In the genomic region with DNA sequence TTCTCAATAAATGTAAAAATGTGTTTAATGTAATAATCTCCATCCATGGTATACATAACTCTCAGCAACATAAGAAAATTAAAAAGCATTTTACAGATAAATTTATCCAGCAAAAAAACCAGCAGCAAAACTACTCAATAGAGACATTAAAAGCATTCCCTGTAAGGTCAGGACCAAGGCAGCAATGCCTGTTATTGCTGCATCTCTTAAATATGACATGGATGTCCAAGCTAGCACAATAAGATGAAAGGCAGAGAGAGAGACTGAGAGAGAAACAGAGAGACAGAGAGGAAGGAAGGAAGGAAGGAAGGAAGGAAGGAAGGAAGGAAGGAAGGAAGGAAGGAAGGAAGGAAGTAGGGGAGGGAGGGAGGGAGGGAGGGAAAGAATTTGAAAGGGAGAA, we compare ENCODE assay signal across 33 cellular contexts.
DNase-seq lines count a peak whose midpoint lies in the region; ATAC-seq and TF ChIP-seq lines count a peak whose summit lies in the region.
"Had no signal": no experiment of that assay in that cellular context is flagged by ENCODE, and none has a peak within 500 bp of the region (broad histone marks: within the 10 kb centered on the region; RNA-seq: fewer than 3 reads in every experiment).

No MANE protein-coding gene starts in this region.

- POLR2A ChIA-PET in A673 (lab: Charles Lee; ENCODE audit: low non-redundant PET): interaction anchor here (0.6 to 0.8 kb wide), 4 partner anchors 13 to 271 kb away, joined by 3 to 10 read pairs (median 4); no protein-coding TSS in a partner anchor
- POLR2A ChIA-PET in naive thymus-derived CD8-positive, alpha-beta T cell (lab: Charles Lee): no interaction called here

- CTCF ChIA-PET in A673 (lab: Charles Lee): interaction anchor here (0.6 to 0.9 kb wide), 4 partner anchors 16 to 278 kb away, joined by 3 to 8 read pairs (median 4); no protein-coding TSS in a partner anchor

- no peak overlapping the region for H3K4me3 Mint-ChIP-seq in naive thymus-derived CD8-positive, alpha-beta T cell
- H3K4me3 Mint-ChIP-seq: B cell; CD14-positive monocyte; CD4-positive, alpha-beta memory T cell; CD4-positive, alpha-beta T cell; CD8-positive, alpha-beta memory T cell; CD8-positive, alpha-beta T cell had no signal

- H3K27me3 ChIP-seq in A673 (replicated peaks; ENCODE audit: insufficient read depth, low read depth, low read length, poor library complexity): no peaks in the 10 kb centered on the region
- H3K27me3 ChIP-seq: BE2C; BLaER1; BLaER1 treated with 17β-estradiol and CSF1 and Interleukin-3, amounts not matched to agents 10 nM and 100 nM had no signal

- peaks cover 61% of the 10 kb centered on the region for H3K4me1 ChIP-seq in A673 (ENCODE audit: insufficient read depth, low read length, poor library complexity, severe bottlenecking)
- H3K4me1 ChIP-seq: A549; BE2C; BLaER1; BLaER1 treated with 17β-estradiol and CSF1 and Interleukin-3, amounts not matched to agents 10 nM and 100 nM; Caco-2 had no signal

- no peak for TF ChIP-seq CTCF in A673 (conservative IDR thresholded peaks at IDR 0.05; ENCODE audit: low read depth, low read length)

- H3K36me3 ChIP-seq in A673 (ENCODE audit: insufficient read depth, low read length, poor library complexity, severe bottlenecking) (no peaks in the 10 kb centered on the region), SK-N-MC (ENCODE audit: insufficient read depth, low read length) (peaks cover under 1% of the 10 kb centered on the region; the same call in 1 of the 2 replicates)
- H3K36me3 ChIP-seq: BE2C; BLaER1; BLaER1 treated with 17β-estradiol and CSF1 and Interleukin-3, amounts not matched to agents 10 nM and 100 nM had no signal

- H3K9me3 ChIP-seq in A673 (ENCODE audit: low read depth, low read length, poor library complexity, severe bottlenecking) (no peaks in the 10 kb centered on the region), SK-N-MC (ENCODE audit: low read depth, low read length) (no peaks in the 10 kb centered on the region)
- H3K9me3 ChIP-seq: A549; BE2C; BLaER1; BLaER1 treated with 17β-estradiol and CSF1 and Interleukin-3, amounts not matched to agents 10 nM and 100 nM; Caco-2 had no signal

- DNase-seq in A673 (ENCODE audit: low spot score): peak; percentile 96
- DNase-seq in SK-N-MC (ENCODE audit: low read depth, low spot score): peak; percentile 100
- peak; percentile 12 for DNase-seq in dedifferentiated amniotic fluid mesenchymal stem cell (ENCODE audit: extremely low spot score)
- no peak for DNase-seq in activated T-cell treated with anti-CD3 and anti-CD28 coated beads, Interleukin-2, amount 50 U/mL, for 48 hours
- no peak for DNase-seq in naive thymus-derived CD8-positive, alpha-beta T cell
- DNase-seq: 8988T; ACHN; AML-193; BE2C; C1 segment of cervical spinal cord; Caco-2; Calu3; CD4-positive, alpha-beta memory T cell; CD4-positive, alpha-beta T cell; CD4-positive, CD25-positive, alpha-beta regulatory T cell; CD8-positive, alpha-beta memory T cell; CD8-positive, alpha-beta T cell; COR-L47; DMS 273 treated with DMSO at 0.1 percent for 48 hours; DMS153; DMS53; DMS79; DMS79 treated with DMSO at 0.1 percent for 48 hours; DND-41; EL had no signal

- H3K27ac ChIP-seq in A673 (ENCODE audit: low read depth, low read length, poor library complexity, severe bottlenecking) (peak overlapping the region; percentile 99), SK-N-MC (peak overlapping the region; percentile 100)
- H3K27ac ChIP-seq: 22Rv1; A549; BLaER1; BLaER1 treated with 17β-estradiol and CSF1 and Interleukin-3, amounts not matched to agents 10 nM and 100 nM; C4-2B had no signal

- no peak overlapping the region for H3K4me3 ChIP-seq in A673 (ENCODE audit: low read depth, low read length, poor library complexity, severe bottlenecking)
- no peak overlapping the region for H3K4me3 ChIP-seq in SK-N-MC
- H3K4me3 ChIP-seq: A549; BLaER1; BLaER1 treated with 17β-estradiol and CSF1 and Interleukin-3, amounts not matched to agents 10 nM and 100 nM had no signal

- no peaks in the 10 kb centered on the region for H3K4me1 Mint-ChIP-seq in naive thymus-derived CD8-positive, alpha-beta T cell
- H3K4me1 Mint-ChIP-seq: B cell; CD14-positive monocyte; CD4-positive, alpha-beta memory T cell; CD4-positive, CD25-positive, alpha-beta regulatory T cell; CD8-positive, alpha-beta memory T cell had no signal

- peaks cover 0 to 10% (median 0%) of the 10 kb centered on the region in 9 donors for H3K9me3 Mint-ChIP-seq in naive thymus-derived CD8-positive, alpha-beta T cell
- H3K9me3 Mint-ChIP-seq: CD4-positive, alpha-beta T cell; CD8-positive, alpha-beta T cell had no signal

- BruUV-seq in A673 (replicated peaks; lab: Mats Ljungman, UMichigan): no TSS peak

- no peak for ATAC-seq in GM18502 (IDR thresholded peaks at IDR 0.05; ENCODE audit: poor library complexity, unreplicated experiment)
- ATAC-seq in naive thymus-derived CD8-positive, alpha-beta T cell: no peak
- ATAC-seq: A549; CD8-positive, alpha-beta T cell had no signal

- H3K9ac ChIP-seq in SK-N-MC (ENCODE audit: insufficient read length): peak overlapping the region; percentile 90
- H3K9ac ChIP-seq: BLaER1; BLaER1 treated with 17β-estradiol and CSF1 and Interleukin-3, amounts not matched to agents 10 nM and 100 nM had no signal

- H3K27me3 Mint-ChIP-seq in naive thymus-derived CD8-positive, alpha-beta T cell: peaks cover 0 to 23% (median 5%) of the 10 kb centered on the region in 5 donors
- H3K27me3 Mint-ChIP-seq: B cell; CD4-positive, alpha-beta T cell; CD4-positive, CD25-positive, alpha-beta regulatory T cell had no signal

- no peaks in the 10 kb centered on the region for H3K36me3 Mint-ChIP-seq in naive thymus-derived CD8-positive, alpha-beta T cell
- H3K36me3 Mint-ChIP-seq: CD14-positive monocyte; CD4-positive, alpha-beta memory T cell; CD4-positive, CD25-positive, alpha-beta regulatory T cell; CD8-positive, alpha-beta memory T cell; CD8-positive, alpha-beta T cell had no signal

- intact Hi-C loops in A673 (cut with micrococcal nuclease; ENCODE audit: unreplicated experiment): loop anchor here (1.0 to 5.0 kb wide), 5 partner anchors 247 to 708 kb away; no protein-coding TSS in a partner anchor

- H3K27ac Mint-ChIP-seq in naive thymus-derived CD8-positive, alpha-beta T cell: no peak overlapping the region
- H3K27ac Mint-ChIP-seq: B cell; CD14-positive monocyte; CD4-positive, alpha-beta memory T cell; CD4-positive, alpha-beta T cell; CD4-positive, CD25-positive, alpha-beta regulatory T cell; CD8-positive, alpha-beta memory T cell; CD8-positive, alpha-beta T cell had no signal

Comparison
In these comparisons a context has a peak if more than half of its experiments do, and no peak if none do; other contexts are left out.
1. DNase-seq: peak in A673 (single experiment), SK-N-MC (single experiment) and dedifferentiated amniotic fluid mesenchymal stem cell (single experiment); none in activated T-cell treated with anti-CD3 and anti-CD28 coated beads, Interleukin-2, amount 50 U/mL, for 48 hours (0 of 2) and naive thymus-derived CD8-positive, alpha-beta T cell (0 of 10).